Comparison of ENCODE assay signal across 2 cellular contexts in genomic region chr2:44301111-44301510, GRCh38.
A peak's percentile ranks its signal among the peaks of the same experiment; 100 is the strongest.
TF ChIP-seq lines count a peak whose summit lies in the region.

No MANE protein-coding gene starts in this region.

TF ChIP-seq in HepG2, 621 proteins besides CTCF, POLR2A, EP300 and RAD21:
- TF ChIP-seq MAFF (IDR thresholded peaks at IDR 0.05; ENCODE audit: low read depth, low read length), result peak; percentile 59
- TF ChIP-seq ZNF589 (CRISPR knock-in tag; conservative IDR thresholded peaks at IDR 0.05), result no peak
- no peak for TF ChIP-seq SIX1 (CRISPR knock-in tag; IDR thresholded peaks at IDR 0.05; ENCODE audit: borderline replicate concordance)
- TF ChIP-seq MAFK (conservative IDR thresholded peaks at IDR 0.05 in 1 of 2, IDR thresholded peaks at IDR 0.05 in 1 of 2; ENCODE audit: low read length in 2 of 2), result peak; percentile 53 to 65

TF ChIP-seq in IMR-90, 13 proteins besides CTCF, POLR2A, EP300 and RAD21:
- TF ChIP-seq MXI1 (IDR thresholded peaks at IDR 0.05; ENCODE audit: borderline replicate concordance, low read depth, low read length), result no peak
- 0 out of 2 replicates have a peak, but pooled peaks have one; percentile 12 for TF ChIP-seq MAFK (IDR thresholded peaks at IDR 0.05; ENCODE audit: low read depth, low read length)
- no peak for TF ChIP-seq RCOR1 (IDR thresholded peaks at IDR 0.05; ENCODE audit: insufficient replicate concordance, low read length)
